17 cellular contexts compared by ENCODE assay signal in genomic region chr5:40082313-40082712, GRCh38.
DNase-seq lines count a peak whose midpoint lies in the region; ATAC-seq, FAIRE-seq and TF ChIP-seq lines count a peak whose summit lies in the region.
"Had no signal": no experiment of that assay in that cellular context is flagged by ENCODE, and none has a peak within 500 bp of the region (broad histone marks: within the 10 kb centered on the region; RNA-seq: fewer than 3 reads in every experiment).

No MANE protein-coding gene starts in this region.

- H3K9me3 ChIP-seq in RWPE2 (ENCODE audit: severe bottlenecking), result no peaks in the 10 kb centered on the region

- H3K27me3 Mint-ChIP-seq in memory B cell, result no peaks in the 10 kb centered on the region
- peaks cover 2% of the 10 kb centered on the region for H3K27me3 Mint-ChIP-seq in activated CD8-positive, alpha-beta memory T cell treated with anti-CD3 and anti-CD28 coated beads, Interleukin-2, amount 10 ng/mL, durations not matched to agents 7 days and 5 days

- H3K9me3 Mint-ChIP-seq in memory B cell, result peaks cover 4% of the 10 kb centered on the region
- peaks cover 5% of the 10 kb centered on the region for H3K9me3 Mint-ChIP-seq in activated CD8-positive, alpha-beta memory T cell treated with anti-CD3 and anti-CD28 coated beads, Interleukin-2, amount 10 ng/mL, durations not matched to agents 7 days and 5 days (ENCODE audit: low read depth)

- H3K27me3 ChIP-seq in RWPE2 (ENCODE audit: insufficient read depth, poor library complexity, severe bottlenecking), result no peaks in the 10 kb centered on the region
- H3K27me3 ChIP-seq in bronchial epithelial cell (ENCODE audit: control insufficient read depth, insufficient read depth, low read length), result no peaks in the 10 kb centered on the region
- H3K27me3 ChIP-seq: BLaER1 treated with 17β-estradiol and CSF1 and Interleukin-3, amounts not matched to agents 10 nM and 100 nM had no signal

- H3K27ac Mint-ChIP-seq in memory B cell, result no peak overlapping the region
- no peak overlapping the region for H3K27ac Mint-ChIP-seq in activated CD8-positive, alpha-beta memory T cell treated with anti-CD3 and anti-CD28 coated beads, Interleukin-2, amount 10 ng/mL, durations not matched to agents 7 days and 5 days
- H3K27ac Mint-ChIP-seq: CD4-positive, alpha-beta T cell had no signal

- ATAC-seq in RWPE2 (ENCODE audit: low read depth) (peak; percentile 74), memory B cell (ENCODE audit: low read depth) (peak; percentile 31)
- no peak for ATAC-seq in activated CD8-positive, alpha-beta memory T cell treated with anti-CD3 and anti-CD28 coated beads, Interleukin-2, amount 10 ng/mL, durations not matched to agents 7 days and 5 days
- ATAC-seq: GM12878, HCT116 had no signal

- no peak overlapping the region for H3K27ac ChIP-seq in C4-2B
- H3K27ac ChIP-seq in RWPE2 (ENCODE audit: poor library complexity, severe bottlenecking), result no peak overlapping the region
- H3K27ac ChIP-seq: BLaER1 treated with 17β-estradiol and CSF1 and Interleukin-3, amounts not matched to agents 10 nM and 100 nM; HL-60 had no signal

- H3K4me1 Mint-ChIP-seq in memory B cell, result peaks cover 4% of the 10 kb centered on the region
- no peaks in the 10 kb centered on the region for H3K4me1 Mint-ChIP-seq in activated CD8-positive, alpha-beta memory T cell treated with anti-CD3 and anti-CD28 coated beads, Interleukin-2, amount 10 ng/mL, durations not matched to agents 7 days and 5 days

- 0 out of 2 replicates have a peak, but pooled peaks have one; percentile 4 for TF ChIP-seq CTCF in C4-2B (conservative IDR thresholded peaks at IDR 0.05)
- TF ChIP-seq CTCF in RWPE2 (IDR thresholded peaks at IDR 0.05; ENCODE audit: poor library complexity, severe bottlenecking), result no peak
- no peak for TF ChIP-seq CTCF in bronchial epithelial cell (IDR thresholded peaks at IDR 0.05; ENCODE audit: insufficient read depth, low read length, severe bottlenecking)

- H3K4me1 ChIP-seq in RWPE2 (ENCODE audit: insufficient read depth, poor library complexity, severe bottlenecking), result no peaks in the 10 kb centered on the region
- H3K4me1 ChIP-seq: BLaER1 treated with 17β-estradiol and CSF1 and Interleukin-3, amounts not matched to agents 10 nM and 100 nM had no signal

- no peak for FAIRE-seq in bronchial epithelial cell (lab: Jason Lieb, UNC)
- FAIRE-seq: GM12878, GM18507, H54 had no signal

- CTCF ChIA-PET in activated CD8-positive, alpha-beta memory T cell treated with anti-CD3 and anti-CD28 coated beads, Interleukin-2, amount 10 ng/mL, durations not matched to agents 7 days and 5 days (lab: Charles Lee), result no interaction called here

- no peaks in the 10 kb centered on the region for H3K36me3 Mint-ChIP-seq in memory B cell
- H3K36me3 Mint-ChIP-seq in activated CD8-positive, alpha-beta memory T cell treated with anti-CD3 and anti-CD28 coated beads, Interleukin-2, amount 10 ng/mL, durations not matched to agents 7 days and 5 days, result peaks cover 4% of the 10 kb centered on the region

- no peak overlapping the region for H3K4me3 ChIP-seq in RWPE2 (ENCODE audit: severe bottlenecking)
- H3K4me3 ChIP-seq in bronchial epithelial cell (ENCODE audit: low read depth, low read length), result no peak overlapping the region
- H3K4me3 ChIP-seq: BLaER1 treated with 17β-estradiol and CSF1 and Interleukin-3, amounts not matched to agents 10 nM and 100 nM; GM12878 had no signal

- H3K36me3 ChIP-seq in RWPE2 (ENCODE audit: low read depth), result no peaks in the 10 kb centered on the region
- no peaks in the 10 kb centered on the region for H3K36me3 ChIP-seq in bronchial epithelial cell (ENCODE audit: control insufficient read depth, insufficient read depth, low read length)
- H3K36me3 ChIP-seq: BLaER1 treated with 17β-estradiol and CSF1 and Interleukin-3, amounts not matched to agents 10 nM and 100 nM had no signal

- H3K4me3 Mint-ChIP-seq in memory B cell, result no peak overlapping the region
- H3K4me3 Mint-ChIP-seq in activated CD8-positive, alpha-beta memory T cell treated with anti-CD3 and anti-CD28 coated beads, Interleukin-2, amount 10 ng/mL, durations not matched to agents 7 days and 5 days, result no peak overlapping the region
- H3K4me3 Mint-ChIP-seq: CD4-positive, alpha-beta T cell had no signal

- DNase-seq in RWPE2 (ENCODE audit: low spot score), result no peak
- peak; percentile 66 for DNase-seq in bronchial epithelial cell (ENCODE audit: low read depth)
- DNase-seq in memory B cell (ENCODE audit: low spot score in 2 of 2), result no peak
- DNase-seq in activated CD8-positive, alpha-beta memory T cell treated with anti-CD3 and anti-CD28 coated beads, Interleukin-2, amount 10 ng/mL, durations not matched to agents 7 days and 5 days, result no peak
- no peak for DNase-seq in NCI-H1694 treated with DMSO at 0.1 percent for 48 hours (lab: John Stamatoyannopoulos, UW)
- DNase-seq in NCI-H2196 treated with DMSO at 0.1 percent for 48 hours (lab: John Stamatoyannopoulos, UW; ENCODE audit: unreplicated experiment), result no peak
- DNase-seq: ACHN; Calu3; CD4-positive, alpha-beta T cell; DMS 273 treated with DMSO at 0.1 percent for 48 hours had no signal
